In the genomic region with DNA sequence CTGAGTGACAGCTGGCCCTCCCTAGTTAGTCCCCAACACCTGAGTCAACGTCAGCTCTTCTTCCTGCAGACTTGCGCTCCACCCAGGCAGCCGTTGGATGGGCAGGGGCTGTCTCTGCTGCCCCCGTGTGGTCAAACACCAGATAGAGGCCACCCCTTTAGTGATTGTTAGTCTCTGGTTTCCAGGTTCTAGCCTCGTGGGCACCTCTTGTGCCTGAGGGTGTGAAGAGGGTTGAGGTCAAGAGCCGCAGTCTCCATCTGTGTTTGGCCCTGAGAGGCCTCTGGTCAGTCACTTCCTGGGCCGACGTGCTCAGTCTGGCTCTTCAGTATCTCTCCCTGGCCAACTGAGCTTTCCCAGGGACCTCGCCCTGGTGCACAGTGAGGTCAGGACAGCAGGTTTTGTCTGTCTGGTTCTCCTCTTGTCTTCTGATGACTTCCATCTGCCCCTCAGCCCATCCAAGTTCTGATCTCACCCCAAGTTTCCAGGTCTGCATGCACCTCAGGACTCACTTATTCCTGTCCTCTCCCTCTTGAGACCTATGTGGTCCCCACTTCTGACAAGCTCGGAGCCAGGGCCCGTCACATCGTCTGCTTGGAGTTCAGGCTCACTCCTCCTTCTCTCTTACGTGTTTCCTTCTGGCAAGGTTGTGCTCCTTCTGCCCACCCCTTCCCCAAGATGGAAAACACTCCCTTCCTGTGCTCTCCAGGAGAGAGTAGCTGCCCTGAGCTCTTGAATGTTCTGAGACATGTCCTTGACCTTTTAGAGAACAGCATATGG, we compare ENCODE assay signal across 8 cellular contexts. TPM values are rescaled to one million over a fixed set of nuclear protein-coding genes. Genes with fewer than 3 reads are reported as not detected.
DNase-seq lines count a peak whose midpoint lies in the region; ATAC-seq and TF ChIP-seq lines count a peak whose summit lies in the region.

No MANE protein-coding gene starts in this region.

- intact Hi-C loops in CD4-positive, alpha-beta memory T cell (cut with micrococcal nuclease), result loop anchor here (10.0 kb wide), 1 partner anchor 400 kb away; no protein-coding TSS in a partner anchor
- intact Hi-C loops in PC-9 (cut with micrococcal nuclease; ENCODE audit: unreplicated experiment), result loop anchor here (5.0 kb wide), 1 partner anchor 463 kb away; no protein-coding TSS in a partner anchor

- H2AFZ ChIP-seq in PC-9, result no peak overlapping the region

- no peak overlapping the region for H3K4me3 ChIP-seq in CD4-positive, alpha-beta memory T cell (ENCODE audit: low read length in 2 of 2)
- H3K4me3 ChIP-seq in PC-9 (no peak overlapping the region), foreskin fibroblast (ENCODE audit: low read depth in 1 of 2, low read length in 2 of 2) (no peak overlapping the region)

- no peaks in the 10 kb centered on the region for H3F3A ChIP-seq in PC-9 (ENCODE audit: insufficient read depth, low read depth)

- H3K4me1 ChIP-seq in CD4-positive, alpha-beta memory T cell (ENCODE audit: insufficient read depth, low read length), result no peaks in the 10 kb centered on the region
- H3K4me1 ChIP-seq in PC-9 (replicated peaks; ENCODE audit: insufficient read depth), result no peaks in the 10 kb centered on the region

- H3K9me3 ChIP-seq in CD4-positive, alpha-beta memory T cell (ENCODE audit: control insufficient read depth in 1 of 2, low read length in 2 of 2), result no peaks in the 10 kb centered on the region
- H3K9me3 ChIP-seq in PC-9 (ENCODE audit: insufficient read depth, low read depth), result no peaks in the 10 kb centered on the region

- H3K27me3 Mint-ChIP-seq in CD4-positive, alpha-beta memory T cell, result peaks cover 3 to 15% of the 10 kb centered on the region in 2 donors
- no peaks in the 10 kb centered on the region for H3K27me3 Mint-ChIP-seq in progenitor cell of endocrine pancreas

- no peaks in the 10 kb centered on the region for H3K79me2 ChIP-seq in PC-9 (ENCODE audit: low read depth)

- H3K27me3 ChIP-seq in CD4-positive, alpha-beta memory T cell (ENCODE audit: insufficient read depth, low read length), result no peaks in the 10 kb centered on the region
- no peaks in the 10 kb centered on the region for H3K27me3 ChIP-seq in PC-9 (ENCODE audit: insufficient read depth, low read depth)

- peak; percentile 81 for TF ChIP-seq CTCF in PC-9 (conservative IDR thresholded peaks at IDR 0.05)
- TF ChIP-seq CTCF in foreskin fibroblast (IDR thresholded peaks at IDR 0.05; ENCODE audit: low read depth, low read length), result peak; percentile 83
- peak; percentile 82 for TF ChIP-seq CTCF in progenitor cell of endocrine pancreas (IDR thresholded peaks at IDR 0.05; ENCODE audit: unreplicated experiment)

- H3K4me3 Mint-ChIP-seq in CD4-positive, alpha-beta memory T cell, result no peak overlapping the region
- no peak overlapping the region for H3K4me3 Mint-ChIP-seq in progenitor cell of endocrine pancreas (ENCODE audit: low read depth)

- H3K27ac Mint-ChIP-seq in CD4-positive, alpha-beta memory T cell, result no peak overlapping the region
- H3K27ac Mint-ChIP-seq in progenitor cell of endocrine pancreas, result no peak overlapping the region

- peak; percentile 48 to 60 (median 51) for DNase-seq in CD4-positive, alpha-beta memory T cell
- DNase-seq in PC-9, result peak in 1 of 2 experiments; percentile 53
- peak; percentile 80 to 81 for DNase-seq in activated T-cell treated with anti-CD3 and anti-CD28 coated beads, Interleukin-2, amount 50 U/mL, for 48 hours
- peak in 1 of 2 donors; percentile 71 for DNase-seq in foreskin fibroblast
- peak; percentile 51 for DNase-seq in progenitor cell of endocrine pancreas (ENCODE audit: low spot score, unreplicated experiment)
- DNase-seq in GF-D8 (lab: John Stamatoyannopoulos, UW), result no peak

- H3K9me2 ChIP-seq in PC-9 (ENCODE audit: insufficient read depth), result no peaks in the 10 kb centered on the region

- ATAC-seq in HG02642 (IDR thresholded peaks at IDR 0.05; ENCODE audit: poor library complexity, unreplicated experiment), result peak; percentile 49
- no peak for ATAC-seq in HG02610 (IDR thresholded peaks at IDR 0.05; ENCODE audit: unreplicated experiment)

- no peak overlapping the region for H3K4me2 ChIP-seq in PC-9

- no peaks in the 10 kb centered on the region for H3K36me3 ChIP-seq in CD4-positive, alpha-beta memory T cell (ENCODE audit: insufficient read depth, low read length)
- no peaks in the 10 kb centered on the region for H3K36me3 ChIP-seq in PC-9 (ENCODE audit: low read depth)

- no peak overlapping the region for H3K27ac ChIP-seq in CD4-positive, alpha-beta memory T cell (ENCODE audit: low read depth, low read length)
- H3K27ac ChIP-seq in PC-9, result no peak overlapping the region

- POLR2A ChIA-PET in CD4-positive, alpha-beta memory T cell (lab: Charles Lee; ENCODE audit: partially characterized antibody), result no interaction called here
- POLR2A ChIA-PET in PC-9 (lab: Charles Lee; ENCODE audit: unreplicated experiment), result no interaction called here

- CTCF ChIA-PET in CD4-positive, alpha-beta memory T cell (lab: Charles Lee; ENCODE audit: partially characterized antibody), result interaction anchor here (0.6 to 12.5 kb wide), 18 partner anchors 9 to 464 kb away, joined by 3 to 367 read pairs (median 4); a partner anchor contains a TSS
- CTCF ChIA-PET in PC-9 (lab: Charles Lee), result interaction anchor here (0.6 to 2.1 kb wide), 4 partner anchors 15 to 96 kb away, joined by 3 to 17 read pairs (median 7); no protein-coding TSS in a partner anchor

- no TSS peak for BruUV-seq in PC-9 (replicated peaks; lab: Mats Ljungman, UMichigan)

- peaks cover 16% of the 10 kb centered on the region; the same call in 1 of the 2 replicates for H4K20me1 ChIP-seq in PC-9 (ENCODE audit: insufficient read depth)

- no peaks in the 10 kb centered on the region for H3K36me3 Mint-ChIP-seq in CD4-positive, alpha-beta memory T cell
- H3K36me3 Mint-ChIP-seq in progenitor cell of endocrine pancreas (ENCODE audit: insufficient read depth), result peaks cover 22% of the 10 kb centered on the region

- peaks cover 0 to 2% (median 0%) of the 10 kb centered on the region in 8 donors for H3K9me3 Mint-ChIP-seq in CD4-positive, alpha-beta memory T cell
- no peaks in the 10 kb centered on the region for H3K9me3 Mint-ChIP-seq in progenitor cell of endocrine pancreas (ENCODE audit: low read depth)

- peaks cover 0 to 4% (median 3%) of the 10 kb centered on the region in 4 donors for H3K4me1 Mint-ChIP-seq in CD4-positive, alpha-beta memory T cell
- H3K4me1 Mint-ChIP-seq in progenitor cell of endocrine pancreas (ENCODE audit: low read depth), result no peaks in the 10 kb centered on the region

RNA-seq across cellular contexts. Expression of a gene that starts 20.9 kb away (rescaled TPM):
- total RNA-seq in CD4-positive, alpha-beta memory T cell, result 1 to 10 TPM; 2.6 to 2.9 TPM
- not detected for polyA plus RNA-seq in CD4-positive, alpha-beta memory T cell
- 82.6 and 91.1 TPM in 2 replicates for total RNA-seq in PC-9 (2021)
- total RNA-seq in progenitor cell of endocrine pancreas, result 198 and 207 TPM in 2 replicates

RNA-seq across cellular contexts. Expression of a gene that starts 48.1 kb away (rescaled TPM):
- not detected for total RNA-seq in CD4-positive, alpha-beta memory T cell
- not detected for polyA plus RNA-seq in CD4-positive, alpha-beta memory T cell
- total RNA-seq in PC-9 (2021) (not detected in 2 replicates), progenitor cell of endocrine pancreas (3.7 and 4.5 TPM in 2 replicates)

Comparison
In these comparisons a context has a peak if more than half of its experiments do, and no peak if none do; other contexts are left out.
1. RNA of a gene that starts 20.9 kb away (total RNA-seq): 198 to 207 TPM in progenitor cell of endocrine pancreas and 82.6 to 91.1 TPM in PC-9; 2.6 to 2.9 TPM in CD4-positive, alpha-beta memory T cell; every median in the first group is over 10 times any median in the second.
2. Peak in every context shown above with its lines, with median percentiles within 50 percentile points of each other: CTCF ChIP-seq.